Comparison of ENCODE assay signal across 29 cellular contexts in genomic region chr10:100151901-100152300, GRCh38.
"Had no signal": no experiment of that assay in that cellular context is flagged by ENCODE, and none has a peak within 500 bp of the region (broad histone marks: within the 10 kb centered on the region; RNA-seq: fewer than 3 reads in every experiment).

No MANE protein-coding gene starts in this region.

- ATAC-seq: activated CD4-positive, CD25-positive, alpha-beta regulatory T cell treated with anti-CD3 and anti-CD28 coated beads, Interleukin-2, amount 50 U/mL, for 24 hours; activated CD8-positive, alpha-beta T cell treated with anti-CD3 and anti-CD28 coated beads for 36 hours; activated T-cell treated with anti-CD3 and anti-CD28 coated beads, Interleukin-2, amount 50 U/mL, for 4 hours; gastroesophageal sphincter; heart right ventricle; T-helper 17 cell had no signal

- H3K27me3 ChIP-seq: ascending aorta, breast epithelium, cardiac muscle cell, colonic mucosa, esophagus squamous epithelium, gastroesophageal sphincter, heart right ventricle had no signal

- H3K9me3 ChIP-seq: ascending aorta, breast epithelium, colonic mucosa, esophagus squamous epithelium, gastroesophageal sphincter, heart right ventricle had no signal

- DNase-seq: activated B cell treated with CpG ODN at 0.5 μM for 24 hours; activated CD4-positive, alpha-beta T cell treated with anti-CD3 and anti-CD28 coated beads for 48 hours; activated CD4-positive, alpha-beta T cell treated with anti-CD3 and anti-CD28 coated beads, Interleukin-2, amount 50 U/mL, for 1 hour; activated CD4-positive, alpha-beta T cell treated with anti-CD3 and anti-CD28 coated beads, Interleukin-2, amount 50 U/mL, for 48 hours; activated CD8-positive, alpha-beta memory T cell treated with anti-CD3 and anti-CD28 coated beads for 24 hours; activated CD8-positive, alpha-beta T cell treated with anti-CD3 and anti-CD28 coated beads for 36 hours; activated effector memory CD4-positive, alpha-beta T cell treated with anti-CD3 and anti-CD28 coated beads, Interleukin-2, amount 50 U/mL, for 16 hours; activated naive CD4-positive, alpha-beta T cell treated with anti-CD3 and anti-CD28 coated beads for 36 hours; activated naive CD8-positive, alpha-beta T cell treated with anti-CD3 and anti-CD28 coated beads, Interleukin-2, amount 10 ng/mL, durations not matched to agents 7 days and 5 days; activated T-cell treated with anti-CD3 and anti-CD28 coated beads, Interleukin-2, amount 50 U/mL, for 4 hours; central memory CD4-positive, alpha-beta T cell; cerebellar nuclear complex; colonic mucosa; effector CD8-positive, alpha-beta T cell; esophagus squamous epithelium; foreskin melanocyte; heart right ventricle; T-helper 1 cell; T-helper 17 cell; T1000; WERI-Rb-1 had no signal

- H3K27ac ChIP-seq: ascending aorta, breast epithelium, cardiac muscle cell, colonic mucosa, epithelial cell of prostate, esophagus squamous epithelium, gastroesophageal sphincter, heart right ventricle, WERI-Rb-1 had no signal

- H3K4me3 ChIP-seq: ascending aorta, breast epithelium, cardiac muscle cell, colonic mucosa, esophagus squamous epithelium, gastroesophageal sphincter, heart right ventricle had no signal

- FAIRE-seq: endometrium, endothelial cell of umbilical vein had no signal

- H3K4me1 ChIP-seq: ascending aorta, breast epithelium, colonic mucosa, heart right ventricle had no signal
